ENCODE assay signal across 29 cellular contexts in the genomic region with DNA sequence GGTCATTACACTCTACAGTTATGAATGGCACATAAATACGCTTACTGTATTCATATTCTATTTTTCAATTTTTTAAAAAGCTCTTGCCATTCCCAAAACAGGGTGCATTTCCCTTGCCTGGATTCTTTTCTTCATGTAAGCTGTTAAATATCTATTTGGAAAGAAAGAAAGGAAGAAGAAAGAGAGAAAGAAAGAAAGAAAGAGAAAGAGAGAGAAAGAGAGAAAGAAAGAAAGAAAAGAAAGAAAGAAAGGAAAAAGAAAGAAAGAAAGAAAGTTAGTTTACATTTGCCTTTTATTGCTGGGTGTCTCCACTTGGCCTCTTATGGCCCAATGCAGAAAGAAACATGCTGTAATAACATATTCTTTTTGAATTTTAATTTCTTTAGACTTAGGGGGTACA.
"Had no signal": no experiment of that assay in that cellular context is flagged by ENCODE, and none has a peak within 500 bp of the region (broad histone marks: within the 10 kb centered on the region; RNA-seq: fewer than 3 reads in every experiment).

No MANE protein-coding gene starts in this region.

- ATAC-seq: stimulated activated effector memory CD8-positive, alpha-beta T cell treated with anti-CD3 and anti-CD28 coated beads, Interleukin-12 subunit alpha, Interleukin-12 subunit beta, amount 100 ng/mL, for 72 hours; stimulated activated memory B cell treated with anti-CD40 and anti-IgM and Interleukin-4, amounts not matched to agents 10 μg/mL and 1 μg/mL and 100 μg/mL, for 72 hours; stimulated activated naive B cell treated with anti-CD40 and anti-IgM and Interleukin-4, amounts not matched to agents 10 μg/mL and 1 μg/mL and 100 μg/mL, for 72 hours; stimulated activated naive CD8-positive, alpha-beta T cell treated with anti-CD3 and anti-CD28 coated beads, Interleukin-15, amount 100 ng/mL, for 72 hours; stimulated activated naive CD8-positive, alpha-beta T cell treated with anti-CD3 and anti-CD28 coated beads, Interleukin-15, Interleukin-2, amounts not matched to agents 100 U/mL and 50 U/mL, for 24 hours; upper lobe of right lung had no signal

- H3K36me3 ChIP-seq: stomach, suprapubic skin, thoracic aorta, thyroid gland, tibial artery, tibial nerve, transverse colon, upper lobe of left lung, upper lobe of right lung, uterus, vagina had no signal

- FAIRE-seq: urothelium cell line had no signal

- H3K27me3 ChIP-seq: stomach, suprapubic skin, testis, thyroid gland, tibial artery, tibial nerve, transverse colon, upper lobe of left lung, upper lobe of right lung, uterus, vagina had no signal

- H3K4me1 Mint-ChIP-seq: stimulated activated effector memory CD8-positive, alpha-beta T cell treated with anti-CD3 and anti-CD28 coated beads, Interleukin-12 subunit alpha, Interleukin-12 subunit beta, amount 100 ng/mL, for 72 hours; stimulated activated memory B cell treated with anti-CD40 and anti-IgM and Interleukin-4, amounts not matched to agents 10 μg/mL and 1 μg/mL and 100 μg/mL, for 72 hours; stimulated activated naive B cell treated with anti-CD40 and anti-IgM and Interleukin-4, amounts not matched to agents 10 μg/mL and 1 μg/mL and 100 μg/mL, for 72 hours; stimulated activated naive CD8-positive, alpha-beta T cell treated with anti-CD3 and anti-CD28 coated beads, Interleukin-15, amount 100 ng/mL, for 72 hours had no signal

- DNase-seq: stimulated activated CD4-positive, alpha-beta T cell treated with anti-CD3 and anti-CD28 coated beads, Interleukin-2, amount 100 ng/mL, for 48 hours; stimulated activated CD4-positive, alpha-beta T cell treated with anti-CD3 and anti-CD28 coated beads, Interleukin-4, amount 100 ng/mL, for 1 hour; stimulated activated CD4-positive, alpha-beta T cell treated with anti-CD3 and anti-CD28 coated beads, Interleukin-4, amount 100 ng/mL, for 24 hours; stimulated activated CD4-positive, alpha-beta T cell treated with anti-CD3 and anti-CD28 coated beads, Interleukin-4, amount 100 ng/mL, for 4 hours; stimulated activated CD8-positive, alpha-beta memory T cell treated with anti-CD3 and anti-CD28 coated beads, Interleukin-4, amount 100 ng/mL, for 48 hours; stimulated activated naive B cell treated with anti-CD40 and anti-IgM and Interleukin-4, amounts not matched to agents 10 μg/mL and 1 μg/mL and 100 μg/mL, for 72 hours; stimulated activated naive CD4-positive, alpha-beta T cell; stimulated activated naive CD4-positive, alpha-beta T cell treated with Interleukin-2 at 50 U/mL for 16 hours; stimulated activated naive CD8-positive, alpha-beta T cell treated with anti-CD3 and anti-CD28 coated beads, Interleukin-15, amount 100 ng/mL, for 72 hours; stimulated activated naive CD8-positive, alpha-beta T cell treated with anti-CD3 and anti-CD28 coated beads, Interleukin-15, Interleukin-2, amounts not matched to agents 100 U/mL and 50 U/mL, for 24 hours; stomach; substantia nigra; testis; thyroid gland; tibial artery; transverse colon; trophoblast cell; upper lobe of right lung; uterus had no signal

- H3K27ac ChIP-seq: stomach, suprapubic skin, testis, thoracic aorta, thyroid gland, tibial artery, tibial nerve, transverse colon, upper lobe of left lung, upper lobe of right lung, uterus, vagina had no signal

- H3K4me3 Mint-ChIP-seq: stimulated activated effector memory CD8-positive, alpha-beta T cell treated with anti-CD3 and anti-CD28 coated beads, Interleukin-12 subunit alpha, Interleukin-12 subunit beta, amount 100 ng/mL, for 72 hours; stimulated activated memory B cell treated with anti-CD40 and anti-IgM and Interleukin-4, amounts not matched to agents 10 μg/mL and 1 μg/mL and 100 μg/mL, for 72 hours; stimulated activated naive B cell treated with anti-CD40 and anti-IgM and Interleukin-4, amounts not matched to agents 10 μg/mL and 1 μg/mL and 100 μg/mL, for 72 hours; stimulated activated naive CD8-positive, alpha-beta T cell treated with anti-CD3 and anti-CD28 coated beads, Interleukin-15, amount 100 ng/mL, for 72 hours; stimulated activated naive CD8-positive, alpha-beta T cell treated with anti-CD3 and anti-CD28 coated beads, Interleukin-15, Interleukin-2, amounts not matched to agents 100 ng/mL and 50 ng/mL, for 24 hours; type B pancreatic cell had no signal

- H3K9me3 Mint-ChIP-seq: stimulated activated naive CD8-positive, alpha-beta T cell treated with anti-CD3 and anti-CD28 coated beads, Interleukin-15, amount 100 ng/mL, for 72 hours had no signal

- H3K36me3 Mint-ChIP-seq: stimulated activated effector memory CD8-positive, alpha-beta T cell treated with anti-CD3 and anti-CD28 coated beads, Interleukin-12 subunit alpha, Interleukin-12 subunit beta, amount 100 ng/mL, for 72 hours; stimulated activated memory B cell treated with anti-CD40 and anti-IgM and Interleukin-4, amounts not matched to agents 10 μg/mL and 1 μg/mL and 100 μg/mL, for 72 hours; stimulated activated naive B cell treated with anti-CD40 and anti-IgM and Interleukin-4, amounts not matched to agents 10 μg/mL and 1 μg/mL and 100 μg/mL, for 72 hours; type B pancreatic cell had no signal

- H3K9me3 ChIP-seq: stomach, suprapubic skin, testis, thoracic aorta, thyroid gland, tibial artery, tibial nerve, transverse colon, upper lobe of left lung, upper lobe of right lung, uterus, vagina had no signal

- H3K27ac Mint-ChIP-seq: stimulated activated effector memory CD8-positive, alpha-beta T cell treated with anti-CD3 and anti-CD28 coated beads, Interleukin-12 subunit alpha, Interleukin-12 subunit beta, amount 100 ng/mL, for 72 hours; stimulated activated memory B cell treated with anti-CD40 and anti-IgM and Interleukin-4, amounts not matched to agents 10 μg/mL and 1 μg/mL and 100 μg/mL, for 72 hours; stimulated activated naive B cell treated with anti-CD40 and anti-IgM and Interleukin-4, amounts not matched to agents 10 μg/mL and 1 μg/mL and 100 μg/mL, for 72 hours; stimulated activated naive CD8-positive, alpha-beta T cell treated with anti-CD3 and anti-CD28 coated beads, Interleukin-15, amount 100 ng/mL, for 72 hours; stimulated activated naive CD8-positive, alpha-beta T cell treated with anti-CD3 and anti-CD28 coated beads, Interleukin-15, Interleukin-2, amounts not matched to agents 100 ng/mL and 50 ng/mL, for 24 hours; type B pancreatic cell had no signal

- H3K4me3 ChIP-seq: stomach, suprapubic skin, testis, thoracic aorta, thyroid gland, tibial artery, tibial nerve, transverse colon, upper lobe of left lung, upper lobe of right lung, uterus, vagina had no signal

- H3K4me1 ChIP-seq: stomach, testis, thyroid gland, tibial artery, tibial nerve, transverse colon, upper lobe of left lung, upper lobe of right lung, uterus had no signal
